8 cellular contexts compared by ENCODE assay signal in the genomic region with DNA sequence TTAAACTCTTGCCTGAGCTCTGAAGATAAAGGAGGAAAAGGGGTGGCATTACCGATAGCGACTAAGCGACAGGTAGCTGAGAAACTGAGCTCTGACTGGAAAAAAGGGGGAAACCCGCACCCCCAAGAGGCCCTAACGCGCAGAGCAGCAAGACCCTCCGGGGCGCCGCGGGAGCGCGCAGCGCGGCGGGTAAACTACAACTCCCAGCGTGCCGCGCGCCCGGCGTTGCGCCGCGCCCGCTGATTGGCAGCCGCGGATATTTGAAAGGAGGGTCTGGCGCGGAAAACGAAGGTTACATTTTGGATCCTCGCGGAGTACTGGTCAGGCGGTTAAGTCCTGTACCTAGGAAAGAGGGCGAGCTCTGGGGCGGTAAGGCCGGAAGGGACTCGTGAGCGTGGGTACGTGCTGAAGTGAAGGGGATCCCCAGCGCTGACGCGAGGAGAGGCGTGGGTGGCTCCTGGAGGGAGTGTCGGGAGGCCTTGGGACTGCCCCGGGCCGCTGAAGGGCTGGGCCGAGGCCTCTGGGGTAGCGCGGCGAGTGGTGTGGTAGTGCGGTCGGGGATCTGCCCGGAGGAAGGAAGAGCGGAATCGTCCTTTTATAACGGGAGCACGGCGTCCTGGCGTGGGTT. TPM values are rescaled to one million over a fixed set of nuclear protein-coding genes. Genes with fewer than 3 reads are reported as not detected.
DNase-seq lines count a peak whose midpoint lies in the region; ATAC-seq and TF ChIP-seq lines count a peak whose summit lies in the region.

TSS of gene ESPL1 (plus strand) at position 291 of the 628 bp plus-strand sequence. CDS start 468 bp downstream, outside the sequence.

- ATAC-seq in HG02571 (IDR thresholded peaks at IDR 0.05; ENCODE audit: unreplicated experiment) (peak; percentile 74), T-cell (replicated peaks in 1 of 4) (peak; percentile 91 to 96 (median 94))

- H3K4me3 ChIP-seq in NB4 (ENCODE audit: low read depth, low read length) (peak within 1 kb of the TSS; percentile 75), adipocyte (ENCODE audit: low read length) (peak within 1 kb of the TSS; percentile 90), right atrium auricular region (peak within 1 kb of the TSS; percentile 43 to 65), rectal smooth muscle tissue (ENCODE audit: low read length) (peak within 1 kb of the TSS; percentile 95)

- peaks cover 20 to 22% (median 21%) of the 10 kb centered on the region in 3 donors for H3K4me1 Mint-ChIP-seq in T-cell

- peak within 1 kb of the TSS; percentile 2 to 38 for H3K27ac ChIP-seq in right atrium auricular region
- H3K27ac ChIP-seq in rectal smooth muscle tissue (ENCODE audit: low read depth, low read length), result no peak within 1 kb of the TSS

- H3K27me3 ChIP-seq in adipocyte (replicated peaks; ENCODE audit: control insufficient read depth, insufficient read depth, low read length) (no peaks in the 10 kb centered on the region), right atrium auricular region (no peaks in the 10 kb centered on the region), rectal smooth muscle tissue (ENCODE audit: control insufficient read depth, insufficient read depth, low read length) (no peaks in the 10 kb centered on the region)

- peaks cover 0 to 3% of the 10 kb centered on the region in 2 donors for H3K27me3 Mint-ChIP-seq in T-cell

- peak within 1 kb of the TSS; percentile 89 to 98 (median 92) for H3K4me3 Mint-ChIP-seq in T-cell

- H3K9me3 Mint-ChIP-seq in T-cell, result no peaks in the 10 kb centered on the region

- H3K36me3 ChIP-seq in adipocyte (ENCODE audit: control insufficient read depth, insufficient read depth, low read length, severe bottlenecking) (no peaks in the 10 kb centered on the region), right atrium auricular region (no peaks in the 10 kb centered on the region), rectal smooth muscle tissue (ENCODE audit: control insufficient read depth, insufficient read depth, low read length) (no peaks in the 10 kb centered on the region)

- H3K9me3 ChIP-seq in adipocyte (ENCODE audit: control insufficient read depth, low read length) (no peaks in the 10 kb centered on the region), right atrium auricular region (no peaks in the 10 kb centered on the region)

- no peaks in the 10 kb centered on the region for H3K36me3 Mint-ChIP-seq in T-cell

- H3K4me1 ChIP-seq in adipocyte (ENCODE audit: control insufficient read depth, insufficient read depth, low read length), result peaks cover 7% of the 10 kb centered on the region
- H3K4me1 ChIP-seq in right atrium auricular region, result peaks cover 0 to 12% of the 10 kb centered on the region in 2 donors
- peaks cover 2% of the 10 kb centered on the region for H3K4me1 ChIP-seq in rectal smooth muscle tissue (ENCODE audit: control insufficient read depth, insufficient read depth, low read length)

- POLR2A ChIA-PET in T-cell (lab: Charles Lee), result interaction anchor here (0.5 to 1.0 kb wide), 4 partner anchors 35 to 1090 kb away, joined by 3 to 4 read pairs (median 3); no protein-coding TSS in a partner anchor

- peak; percentile 43 for TF ChIP-seq POLR2A in NB4 (IDR thresholded peaks at IDR 0.05; ENCODE audit: extremely low read depth, insufficient read length)

- CTCF ChIA-PET in T-cell (lab: Charles Lee), result interaction anchor here (0.6 to 3.3 kb wide), 30 partner anchors 10 to 208 kb away, joined by 3 to 34 read pairs (median 4); partner anchors contain the start of genes AAAS (in 1 of the 2), CSAD (in 1 of the 2), MYG1 (in 1 of the 2) and ZNF740 (in 1 of the 2)

- peak; percentile 60 for TF ChIP-seq CTCF in GM12873 (IDR thresholded peaks at IDR 0.05; ENCODE audit: insufficient read depth, low read depth, low read length, missing control alignments)
- peak; percentile 34 for TF ChIP-seq CTCF in NB4 (IDR thresholded peaks at IDR 0.05; ENCODE audit: low read depth, low read length)
- TF ChIP-seq CTCF in right atrium auricular region (IDR thresholded peaks at IDR 0.05), result peak; percentile 11 to 50

- DNase-seq in NB4 (ENCODE audit: low read depth), result peak; percentile 94
- DNase-seq in T-cell, result peak; percentile 68 to 84 (median 76)
- peak; percentile 88 for DNase-seq in adipocyte (ENCODE audit: low read depth)
- peak; percentile 69 for DNase-seq in right atrium auricular region (ENCODE audit: low spot score)
- no peak for DNase-seq in mesenteric fat pad (ENCODE audit: low spot score)

- peak within 1 kb of the TSS; percentile 75 to 91 for H3K27ac Mint-ChIP-seq in T-cell

- H3K9ac ChIP-seq in adipocyte (ENCODE audit: low read length) (peak within 1 kb of the TSS; percentile 74), rectal smooth muscle tissue (ENCODE audit: low read length) (no peak within 1 kb of the TSS)

RNA-seq across cellular contexts. Expression of gene ESPL1, which starts in this region (rescaled TPM):
- 1 to 10 TPM; 1.2 to 2.5 (median 1.6) TPM for total RNA-seq in T-cell
- total RNA-seq in right atrium auricular region, result under 1 TPM; 0.12 to 0.59 TPM
- 0.67 TPM for total RNA-seq in mesenteric fat pad

Comparison
In these comparisons a context has a peak if more than half of its experiments do, and no peak if none do; other contexts are left out.
1. Peak in DNase-seq, H3K4me3 ChIP-seq and H3K27ac ChIP-seq in right atrium auricular region; RNA of the gene not detected or under 1 TPM.